In the genomic region with DNA sequence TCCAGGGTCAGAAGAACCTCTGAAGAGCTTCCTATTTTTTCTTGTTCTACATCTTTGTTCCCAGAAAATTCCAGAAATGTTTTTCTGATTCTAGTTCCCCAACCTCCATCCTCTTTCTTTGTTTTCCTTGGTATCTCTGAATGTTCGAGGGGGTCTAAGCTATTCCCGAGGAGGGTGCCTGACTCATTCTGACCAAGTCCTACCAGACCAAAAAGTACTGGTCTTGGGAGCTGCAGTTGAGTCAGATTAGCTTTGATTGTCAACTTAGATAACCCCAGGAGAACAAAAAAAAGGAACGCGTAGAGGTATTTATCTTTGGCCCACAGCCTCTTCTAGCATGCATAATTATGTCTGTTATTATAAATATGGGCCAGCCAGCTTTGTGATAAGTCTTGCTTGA, we compare ENCODE assay signal across 32 cellular contexts. TPM values are rescaled to one million over a fixed set of nuclear protein-coding genes. Genes with fewer than 3 reads are reported as not detected.
DNase-seq lines count a peak whose midpoint lies in the region; ATAC-seq and TF ChIP-seq lines count a peak whose summit lies in the region.
"Had no signal": no experiment of that assay in that cellular context is flagged by ENCODE, and none has a peak within 500 bp of the region (broad histone marks: within the 10 kb centered on the region; RNA-seq: fewer than 3 reads in every experiment).

No MANE protein-coding gene starts in this region.

- H3K9me3 Mint-ChIP-seq in activated CD4-positive, alpha-beta memory T cell treated with anti-CD3 and anti-CD28 coated beads, Interleukin-2, amount 10 ng/mL, durations not matched to agents 7 days and 5 days = peaks cover 3% of the 10 kb centered on the region

- CTCF ChIA-PET in activated CD4-positive, alpha-beta memory T cell treated with anti-CD3 and anti-CD28 coated beads, Interleukin-2, amount 10 ng/mL, durations not matched to agents 7 days and 5 days (lab: Charles Lee) = no interaction called here

- H3K36me3 Mint-ChIP-seq in activated CD4-positive, alpha-beta memory T cell treated with anti-CD3 and anti-CD28 coated beads, Interleukin-2, amount 10 ng/mL, durations not matched to agents 7 days and 5 days (ENCODE audit: low read depth) = no peaks in the 10 kb centered on the region
- H3K36me3 Mint-ChIP-seq: immature natural killer cell, naive B cell had no signal

- H3K4me3 ChIP-seq in brain microvascular endothelial cell (ENCODE audit: low read depth, low read length) = no peak overlapping the region
- no peak overlapping the region for H3K4me3 ChIP-seq in osteoblast (ENCODE audit: insufficient read depth, low read length)
- H3K4me3 ChIP-seq: adrenal gland; BLaER1 treated with 17β-estradiol and CSF1 and Interleukin-3, amounts not matched to agents 10 nM and 100 nM; cardiac muscle cell; coronary artery; gastrocnemius medialis; left lung; upper lobe of left lung had no signal

- in situ Hi-C loops in brain microvascular endothelial cell (cut with HindIII; ENCODE audit: low pct_ligation_motif_present, low sequenced_read_pairs) = no loop called here

- no peaks in the 10 kb centered on the region for H3K9me3 ChIP-seq in osteoblast (ENCODE audit: low read depth, low read length)
- H3K9me3 ChIP-seq: adrenal gland; BLaER1 treated with 17β-estradiol and CSF1 and Interleukin-3, amounts not matched to agents 10 nM and 100 nM; gastrocnemius medialis; left lung; upper lobe of left lung had no signal

- H3K36me3 ChIP-seq in brain microvascular endothelial cell (replicated peaks) (no peaks in the 10 kb centered on the region), osteoblast (ENCODE audit: insufficient read depth, low read length) (no peaks in the 10 kb centered on the region)
- H3K36me3 ChIP-seq: adrenal gland; BLaER1 treated with 17β-estradiol and CSF1 and Interleukin-3, amounts not matched to agents 10 nM and 100 nM; cardiac muscle cell; gastrocnemius medialis; left lung; upper lobe of left lung; WERI-Rb-1 had no signal

- no peak overlapping the region for H3K4me3 Mint-ChIP-seq in activated CD4-positive, alpha-beta memory T cell treated with anti-CD3 and anti-CD28 coated beads, Interleukin-2, amount 10 ng/mL, durations not matched to agents 7 days and 5 days
- H3K4me3 Mint-ChIP-seq: effector memory CD8-positive, alpha-beta T cell; immature natural killer cell had no signal

- H3K4me1 ChIP-seq in osteoblast (ENCODE audit: insufficient read depth, low read length) = peaks cover 15% of the 10 kb centered on the region
- H3K4me1 ChIP-seq: adrenal gland; BLaER1 treated with 17β-estradiol and CSF1 and Interleukin-3, amounts not matched to agents 10 nM and 100 nM; gastrocnemius medialis; left lung; upper lobe of left lung had no signal

- DNase-seq in EH (ENCODE audit: low read depth) = peak; percentile 88
- peak; percentile 77 for DNase-seq in RPMI7951 (ENCODE audit: low read depth)
- DNase-seq in brain microvascular endothelial cell = peak; percentile 31
- DNase-seq in osteoblast (ENCODE audit: insufficient read length, low spot score, missing footprints) = peak; percentile 52
- DNase-seq in activated CD4-positive, alpha-beta memory T cell treated with anti-CD3 and anti-CD28 coated beads, Interleukin-2, amount 10 ng/mL, durations not matched to agents 7 days and 5 days = no peak
- no peak for DNase-seq in activated T-cell treated with anti-CD3 and anti-CD28 coated beads, Interleukin-2, amount 50 U/mL, for 1 hour
- DNase-seq in stimulated activated CD4-positive, alpha-beta T cell treated with anti-CD3 and anti-CD28 coated beads, Interleukin-1b, Interleukin-23, amount 100 ng/mL, for 48 hours = no peak
- DNase-seq: activated CD4-positive, alpha-beta T cell treated with anti-CD3 and anti-CD28 coated beads for 48 hours; activated naive CD4-positive, alpha-beta T cell; activated T-cell treated with anti-CD3 and anti-CD28 coated beads, Interleukin-2, amount 50 U/mL, for 48 hours; adrenal gland; DMS53; effector memory CD8-positive, alpha-beta T cell; hippocampal formation; immature natural killer cell; left lung; MM.1S; naive B cell; NCI-H1417; NCI-H2029 treated with DMSO at 0.1 percent for 48 hours; NCI-H345; nucleus accumbens; small intestine; stimulated activated CD4-positive, alpha-beta T cell treated with anti-CD3 and anti-CD28 coated beads, Interleukin-2, amount 100 ng/mL, for 24 hours; upper lobe of left lung; WERI-Rb-1 had no signal

- POLR2A ChIA-PET in activated CD4-positive, alpha-beta memory T cell treated with anti-CD3 and anti-CD28 coated beads, Interleukin-2, amount 10 ng/mL, durations not matched to agents 7 days and 5 days (lab: Charles Lee) = no interaction called here

- no peaks in the 10 kb centered on the region for H3K79me2 ChIP-seq in osteoblast (ENCODE audit: insufficient read depth, low read length)

- no peak for ATAC-seq in HG02588 (IDR thresholded peaks at IDR 0.05; ENCODE audit: unreplicated experiment)
- ATAC-seq: effector memory CD8-positive, alpha-beta T cell; left lung had no signal

- H3K4me2 ChIP-seq in osteoblast (ENCODE audit: insufficient read depth, low read length) = peak overlapping the region; percentile 10
- H3K4me2 ChIP-seq: BLaER1 treated with 17β-estradiol and CSF1 and Interleukin-3, amounts not matched to agents 10 nM and 100 nM had no signal

- no peak overlapping the region for H3K27ac Mint-ChIP-seq in activated CD4-positive, alpha-beta memory T cell treated with anti-CD3 and anti-CD28 coated beads, Interleukin-2, amount 10 ng/mL, durations not matched to agents 7 days and 5 days
- H3K27ac Mint-ChIP-seq: effector memory CD8-positive, alpha-beta T cell; immature natural killer cell had no signal

- no peak overlapping the region for H2AFZ ChIP-seq in osteoblast (ENCODE audit: low read length)

- no peaks in the 10 kb centered on the region for H3K27me3 Mint-ChIP-seq in activated CD4-positive, alpha-beta memory T cell treated with anti-CD3 and anti-CD28 coated beads, Interleukin-2, amount 10 ng/mL, durations not matched to agents 7 days and 5 days
- H3K27me3 Mint-ChIP-seq: effector memory CD8-positive, alpha-beta T cell; naive B cell had no signal

- no peaks in the 10 kb centered on the region for H3K4me1 Mint-ChIP-seq in activated CD4-positive, alpha-beta memory T cell treated with anti-CD3 and anti-CD28 coated beads, Interleukin-2, amount 10 ng/mL, durations not matched to agents 7 days and 5 days
- H3K4me1 Mint-ChIP-seq: immature natural killer cell, naive B cell had no signal

- H3K27me3 ChIP-seq in brain microvascular endothelial cell (replicated peaks) (no peaks in the 10 kb centered on the region), osteoblast (ENCODE audit: insufficient read depth, low read length) (no peaks in the 10 kb centered on the region)
- H3K27me3 ChIP-seq: adrenal gland; BLaER1 treated with 17β-estradiol and CSF1 and Interleukin-3, amounts not matched to agents 10 nM and 100 nM; cardiac muscle cell; gastrocnemius medialis; left lung; upper lobe of left lung had no signal

- no peaks in the 10 kb centered on the region for H4K20me1 ChIP-seq in osteoblast (ENCODE audit: insufficient read depth, low read length)

- H3K27ac ChIP-seq in brain microvascular endothelial cell (no peak overlapping the region), osteoblast (ENCODE audit: low read depth, low read length) (no peak overlapping the region)
- H3K27ac ChIP-seq: adrenal gland; BLaER1 treated with 17β-estradiol and CSF1 and Interleukin-3, amounts not matched to agents 10 nM and 100 nM; cardiac muscle cell; coronary artery; gastrocnemius medialis; left lung; upper lobe of left lung; WERI-Rb-1 had no signal

- TF ChIP-seq CTCF in brain microvascular endothelial cell (IDR thresholded peaks at IDR 0.05; ENCODE audit: low read depth, low read length, missing control alignments) (no peak), osteoblast (IDR thresholded peaks at IDR 0.05; ENCODE audit: extremely low read depth, low read depth, low read length) (no peak)

RNA-seq across cellular contexts. Expression of gene TENM3, which starts 12.1 kb away (rescaled TPM):
- total RNA-seq in RPMI7951 (2014; rRNA removed; shearing (Covaris generic)) = 18.2 and 20.1 TPM in 2 replicates
- total RNA-seq in osteoblast = 59.0 and 68.4 TPM in 2 replicates
- not detected for total RNA-seq in activated CD4-positive, alpha-beta memory T cell treated with anti-CD3 and anti-CD28 coated beads, Interleukin-2, amount 10 ng/mL, durations not matched to agents 7 days and 5 days
- total RNA-seq: T-helper 2 cell treated with Interferon-gamma antibody and Interleukin-4, amounts not matched to agents 100 ng/mL and 5 ng/mL, for 36 hours had no signal

Comparison
In these comparisons a context has a peak if more than half of its experiments do, and no peak if none do; other contexts are left out.
1. DNase-seq: peak in EH (single experiment), RPMI7951 (single experiment), brain microvascular endothelial cell (single experiment) and osteoblast (single experiment); none in activated CD4-positive, alpha-beta memory T cell treated with anti-CD3 and anti-CD28 coated beads, Interleukin-2, amount 10 ng/mL, durations not matched to agents 7 days and 5 days (single experiment), activated T-cell treated with anti-CD3 and anti-CD28 coated beads, Interleukin-2, amount 50 U/mL, for 1 hour (single experiment) and stimulated activated CD4-positive, alpha-beta T cell treated with anti-CD3 and anti-CD28 coated beads, Interleukin-1b, Interleukin-23, amount 100 ng/mL, for 48 hours (single experiment).
2. RNA of gene TENM3, which starts 12.1 kb away (total RNA-seq): 59.0 to 68.4 TPM in osteoblast and 18.2 to 20.1 TPM in RPMI7951; not detected in activated CD4-positive, alpha-beta memory T cell treated with anti-CD3 and anti-CD28 coated beads, Interleukin-2, amount 10 ng/mL, durations not matched to agents 7 days and 5 days; every median in the first group is over 10 times any median in the second.